ENCODE assay signal across 24 cellular contexts in the genomic region with DNA sequence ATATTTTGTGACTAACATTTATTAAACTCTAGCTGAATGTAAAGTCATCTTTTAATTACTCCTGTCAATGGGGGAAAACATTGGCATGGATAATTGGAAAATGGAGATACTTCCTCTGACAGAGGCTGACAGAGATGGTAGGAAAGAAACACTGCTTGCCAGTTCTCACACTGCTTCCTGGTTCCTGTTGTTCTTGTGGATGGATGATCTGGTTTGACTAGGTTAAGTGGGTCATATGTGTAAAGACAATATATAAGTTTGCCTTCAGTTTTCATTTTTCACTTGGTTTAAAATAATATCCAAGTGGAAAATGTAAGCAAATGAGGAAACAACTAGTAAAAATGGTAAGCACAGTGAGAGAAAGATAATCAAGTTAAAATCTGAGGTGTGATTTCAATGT.
"Had no signal": no experiment of that assay in that cellular context is flagged by ENCODE, and none has a peak within 500 bp of the region (broad histone marks: within the 10 kb centered on the region; RNA-seq: fewer than 3 reads in every experiment).

No MANE protein-coding gene starts in this region.

- H3K27ac Mint-ChIP-seq: activated CD4-positive, alpha-beta T cell treated with anti-CD3 and anti-CD28 coated beads, Interleukin-2, amount 10 ng/mL, durations not matched to agents 24 days and 14 days; activated CD8-positive, alpha-beta memory T cell treated with anti-CD3 and anti-CD28 coated beads, Interleukin-2, amount 10 ng/mL, durations not matched to agents 7 days and 5 days; activated naive CD4-positive, alpha-beta T cell treated with anti-CD3 and anti-CD28 coated beads, Interleukin-2, amount 50 U/mL, for 24 hours; activated T-cell treated with anti-CD3 and anti-CD28 coated beads, Interleukin-2, amount 50 U/mL, for 24 hours; activated T-helper 1 cell treated with anti-CD3 and anti-CD28 coated beads, Interleukin-12 subunit alpha, Interleukin-12 subunit beta, Interleukin-2, Interleukin-4 antibody, amounts not matched to agents 30 ng/mL and 10 ng/mL and 1 ng/mL, durations not matched to agents 14 hours and 24 hours and 36 hours had no signal

- H3K4me3 Mint-ChIP-seq: activated CD4-positive, alpha-beta T cell treated with anti-CD3 and anti-CD28 coated beads, Interleukin-2, amount 10 ng/mL, durations not matched to agents 24 days and 14 days; activated CD8-positive, alpha-beta memory T cell treated with anti-CD3 and anti-CD28 coated beads, Interleukin-2, amount 10 ng/mL, durations not matched to agents 7 days and 5 days; activated naive CD4-positive, alpha-beta T cell treated with anti-CD3 and anti-CD28 coated beads, Interleukin-2, amount 50 U/mL, for 24 hours; activated T-cell treated with anti-CD3 and anti-CD28 coated beads, Interleukin-2, amount 50 U/mL, for 24 hours; activated T-helper 1 cell treated with anti-CD3 and anti-CD28 coated beads, Interleukin-12 subunit alpha, Interleukin-12 subunit beta, Interleukin-2, Interleukin-4 antibody, amounts not matched to agents 30 ng/mL and 10 ng/mL and 1 ng/mL, durations not matched to agents 14 hours and 24 hours and 36 hours had no signal

- DNase-seq: activated CD4-positive, alpha-beta T cell treated with anti-CD3 and anti-CD28 coated beads for 1 hour; activated CD4-positive, alpha-beta T cell treated with anti-CD3 and anti-CD28 coated beads, Interleukin-2, amount 10 ng/mL, durations not matched to agents 24 days and 14 days; activated CD4-positive, alpha-beta T cell treated with anti-CD3 and anti-CD28 coated beads, Interleukin-2, amount 50 U/mL, for 48 hours; activated CD8-positive, alpha-beta memory T cell treated with anti-CD3 and anti-CD28 coated beads, Interleukin-2, amount 10 ng/mL, durations not matched to agents 7 days and 5 days; activated effector memory CD4-positive, alpha-beta T cell treated with Interleukin-2 at 50 U/mL for 16 hours; activated naive CD4-positive, alpha-beta T cell; activated T-cell treated with anti-CD3 and anti-CD28 coated beads, Interleukin-2, amount 50 U/mL, for 24 hours; aorta; central memory CD4-positive, alpha-beta T cell; MM.1S; NCI-H1105; NCI-H1436; NCI-H1694 treated with DMSO at 0.1 percent for 48 hours; NCI-H2029 treated with DMSO at 0.1 percent for 48 hours; NCI-H345; NCI-H510A treated with DMSO at 0.1 percent for 48 hours; NCI-H69; NK-92 treated with Interleukin-12 subunit alpha and Interleukin-12 subunit beta, amount 100 ng/mL, for 24 hours; SHP77; SW 1271 had no signal

- H3K27ac ChIP-seq: SJSA1 had no signal

- H3K27me3 ChIP-seq: SJSA1 had no signal

- H3K9me3 Mint-ChIP-seq: activated CD4-positive, alpha-beta T cell treated with anti-CD3 and anti-CD28 coated beads, Interleukin-2, amount 10 ng/mL, durations not matched to agents 24 days and 14 days; activated naive CD4-positive, alpha-beta T cell treated with anti-CD3 and anti-CD28 coated beads, Interleukin-2, amount 50 U/mL, for 24 hours; activated T-cell treated with anti-CD3 and anti-CD28 coated beads, Interleukin-2, amount 50 U/mL, for 24 hours; activated T-helper 1 cell treated with anti-CD3 and anti-CD28 coated beads, Interleukin-12 subunit alpha, Interleukin-12 subunit beta, Interleukin-2, Interleukin-4 antibody, amounts not matched to agents 30 ng/mL and 10 ng/mL and 1 ng/mL, durations not matched to agents 14 hours and 24 hours and 36 hours had no signal

- ATAC-seq: activated CD8-positive, alpha-beta memory T cell treated with anti-CD3 and anti-CD28 coated beads, Interleukin-2, amount 10 ng/mL, durations not matched to agents 7 days and 5 days; SK-N-SH treated with all-trans-retinoic acid at 6 μM for 48 hours had no signal

- H3K4me3 ChIP-seq: SJSA1 had no signal

- H3K36me3 ChIP-seq: SJSA1 had no signal

- H3K27me3 Mint-ChIP-seq: activated CD4-positive, alpha-beta T cell treated with anti-CD3 and anti-CD28 coated beads, Interleukin-2, amount 10 ng/mL, durations not matched to agents 24 days and 14 days; activated CD8-positive, alpha-beta memory T cell treated with anti-CD3 and anti-CD28 coated beads, Interleukin-2, amount 10 ng/mL, durations not matched to agents 7 days and 5 days; activated naive CD4-positive, alpha-beta T cell treated with anti-CD3 and anti-CD28 coated beads, Interleukin-2, amount 50 U/mL, for 24 hours; activated T-cell treated with anti-CD3 and anti-CD28 coated beads, Interleukin-2, amount 50 U/mL, for 24 hours had no signal

- H3K9me3 ChIP-seq: SJSA1 had no signal

- H3K36me3 Mint-ChIP-seq: activated CD8-positive, alpha-beta memory T cell treated with anti-CD3 and anti-CD28 coated beads, Interleukin-2, amount 10 ng/mL, durations not matched to agents 7 days and 5 days; activated naive CD4-positive, alpha-beta T cell treated with anti-CD3 and anti-CD28 coated beads, Interleukin-2, amount 50 U/mL, for 24 hours had no signal

- H3K4me1 Mint-ChIP-seq: activated CD4-positive, alpha-beta T cell treated with anti-CD3 and anti-CD28 coated beads, Interleukin-2, amount 10 ng/mL, durations not matched to agents 24 days and 14 days; activated naive CD4-positive, alpha-beta T cell treated with anti-CD3 and anti-CD28 coated beads, Interleukin-2, amount 50 U/mL, for 24 hours had no signal

- H3K4me1 ChIP-seq: SJSA1 had no signal
